ENCODE assay signal across 16 cellular contexts in genomic region chr1:244456586-244456985, GRCh38. TPM values are rescaled to one million over a fixed set of nuclear protein-coding genes. Genes with fewer than 3 reads are reported as not detected.
DNase-seq lines count a peak whose midpoint lies in the region; ATAC-seq and TF ChIP-seq lines count a peak whose summit lies in the region.
"Had no signal": no experiment of that assay in that cellular context is flagged by ENCODE, and none has a peak within 500 bp of the region (broad histone marks: within the 10 kb centered on the region; RNA-seq: fewer than 3 reads in every experiment).

No MANE protein-coding gene starts in this region.

- H3K27ac ChIP-seq in GM23338 (ENCODE audit: low read depth) (no peak overlapping the region), spleen (no peak overlapping the region), MM.1S (ENCODE audit: low read length) (no peak overlapping the region)

- no peak overlapping the region for H2AFZ ChIP-seq in GM23338
- no peak overlapping the region for H2AFZ ChIP-seq in MM.1S (ENCODE audit: low read length)

- peaks cover 40% of the 10 kb centered on the region for H3K4me1 Mint-ChIP-seq in GM23338

- 92 to 96% (median 95%) methylated on average over 1 of the region's 1 CpG for WGBS in spleen, 5 donors

- 0 out of 2 replicates have a peak overlapping the region, but pooled peaks have one; percentile 14 for H3K27ac Mint-ChIP-seq in GM23338
- H3K27ac Mint-ChIP-seq: CD4-positive, alpha-beta T cell had no signal

- no peak for TF ChIP-seq POLR2A in spleen (IDR thresholded peaks at IDR 0.05)

- H4K20me1 ChIP-seq in GM23338 (replicated peaks; ENCODE audit: insufficient read depth) (no peaks in the 10 kb centered on the region), MM.1S (ENCODE audit: insufficient read depth, low read length) (no peaks in the 10 kb centered on the region)

- H3K4me2 ChIP-seq in GM23338 = no peak overlapping the region
- no peak overlapping the region for H3K4me2 ChIP-seq in MM.1S (ENCODE audit: low read depth, low read length)

- H3K36me3 ChIP-seq in BE2C (no peaks in the 10 kb centered on the region), GM23338 (ENCODE audit: insufficient read depth) (no peaks in the 10 kb centered on the region), spleen (no peaks in the 10 kb centered on the region), MM.1S (replicated peaks; ENCODE audit: insufficient read depth, low read length) (no peaks in the 10 kb centered on the region)

- intact Hi-C loops in posterior vena cava (cut with DNase I) = no loop called here
- intact Hi-C loops in spleen (cut with DNase I; ENCODE audit: low total_unique reads) = loop anchor here (5.0 kb wide), 1 partner anchor 196 kb away; the partner anchor contains the start of gene DESI2

- peaks cover 24% of the 10 kb centered on the region for H3K4me1 ChIP-seq in BE2C
- peaks cover 31% of the 10 kb centered on the region for H3K4me1 ChIP-seq in GM23338 (ENCODE audit: insufficient read depth)
- H3K4me1 ChIP-seq in spleen = peaks cover 10 to 22% (median 17%) of the 10 kb centered on the region in 6 donors
- 0 out of 2 replicates have a peak, but pooled peaks cover 10% of the 10 kb centered on the region for H3K4me1 ChIP-seq in MM.1S (ENCODE audit: low read length)

- H3K9me3 ChIP-seq in BE2C (no peaks in the 10 kb centered on the region), spleen (peaks cover 0 to 5% (median 4%) of the 10 kb centered on the region in 8 donors), MM.1S (replicated peaks; ENCODE audit: insufficient read depth, low read length) (no peaks in the 10 kb centered on the region)

- H3K27me3 ChIP-seq in BE2C (no peaks in the 10 kb centered on the region), GM23338 (ENCODE audit: insufficient read depth) (no peaks in the 10 kb centered on the region), spleen (replicated peaks in 1 of 7) (no peaks in the 10 kb centered on the region), MM.1S (replicated peaks; ENCODE audit: insufficient read depth, low read length) (no peaks in the 10 kb centered on the region)

- peaks cover 27% of the 10 kb centered on the region; the same call in 2 of the 3 replicates for H3K9me3 Mint-ChIP-seq in GM23338

- H3K79me2 ChIP-seq in GM23338 (replicated peaks; ENCODE audit: insufficient read depth) = no peaks in the 10 kb centered on the region
- H3K79me2 ChIP-seq in MM.1S (ENCODE audit: low read length) = no peaks in the 10 kb centered on the region

- H3K4me3 ChIP-seq in BE2C (ENCODE audit: low read depth, low read length) (no peak overlapping the region), GM23338 (no peak overlapping the region), spleen (no peak overlapping the region), MM.1S (ENCODE audit: low read length) (no peak overlapping the region)

- peaks cover 29% of the 10 kb centered on the region; the same call in 2 of the 3 replicates for H3K36me3 Mint-ChIP-seq in GM23338 (ENCODE audit: low read depth)

- peaks cover 5% of the 10 kb centered on the region for H3K27me3 Mint-ChIP-seq in GM23338 (ENCODE audit: insufficient read depth, low read depth, poor library complexity)
- H3K27me3 Mint-ChIP-seq: CD4-positive, alpha-beta T cell had no signal

- ATAC-seq in GM23338 (no peak), HG03354 (IDR thresholded peaks at IDR 0.05; ENCODE audit: poor library complexity, severe bottlenecking, unreplicated experiment) (no peak)

- no peaks in the 10 kb centered on the region for H3K9me2 ChIP-seq in GM23338 (ENCODE audit: insufficient read depth)
- no peaks in the 10 kb centered on the region for H3K9me2 ChIP-seq in MM.1S (replicated peaks; ENCODE audit: insufficient read depth, low read length)

- no peak for TF ChIP-seq CTCF in BE2C (IDR thresholded peaks at IDR 0.05; ENCODE audit: low read depth, low read length)
- TF ChIP-seq CTCF in GM23338 (conservative IDR thresholded peaks at IDR 0.05; ENCODE audit: low read depth in 2 of 2) = no peak
- no peak for TF ChIP-seq CTCF in spleen (IDR thresholded peaks at IDR 0.05 in 8 of 11, conservative IDR thresholded peaks at IDR 0.05 in 3 of 11)
- TF ChIP-seq CTCF in MM.1S (IDR thresholded peaks at IDR 0.05; ENCODE audit: low read length) = no peak

- no peak overlapping the region for H3K9ac ChIP-seq in MM.1S (ENCODE audit: low read length)

- no peak overlapping the region for H3K4me3 Mint-ChIP-seq in GM23338
- H3K4me3 Mint-ChIP-seq: CD4-positive, alpha-beta T cell had no signal

- DNase-seq in BE2C = peak; percentile 22
- DNase-seq in GM23338 (ENCODE audit: low spot score) = no peak
- DNase-seq in OCI-M1 (lab: John Stamatoyannopoulos, UW) = peak; percentile 46
- peak; percentile 5 for DNase-seq in fibroblast of peridontal ligament (ENCODE audit: extremely low read depth)
- no peak for DNase-seq in posterior vena cava (ENCODE audit: low spot score)
- no peak for DNase-seq in spleen
- no peak for DNase-seq in MM.1S
- DNase-seq: 8988T; ACHN; C1 segment of cervical spinal cord; CD4-positive, alpha-beta T cell; DND-41; GDM1; IMR-90 had no signal

- 0 out of 2 replicates have a peak, but pooled peaks cover 4% of the 10 kb centered on the region for H3F3A ChIP-seq in GM23338 (replicated peaks; ENCODE audit: low read depth)
- H3F3A ChIP-seq in MM.1S (ENCODE audit: insufficient read depth, low read length) = peaks cover 4% of the 10 kb centered on the region

TF ChIP-seq in GM23338, 12 proteins besides CTCF, POLR2A, EP300 and RAD21:
- no peak for TF ChIP-seq REST (IDR thresholded peaks at IDR 0.05; ENCODE audit: unreplicated experiment)
TF ChIP-seq in GM23338: peak in this region for 0.

RNA-seq across cellular contexts. Expression of gene CATSPERE, which starts 4.5 kb away (rescaled TPM):
- polyA plus RNA-seq in BE2C (2012; ENCODE audit: insufficient read depth, insufficient read length, low read depth) = not detected
- total RNA-seq in GM23338 (2014; rRNA removed; shearing (Covaris generic)) = not detected in 2 replicates
- polyA plus RNA-seq in GM23338 (2016; fragmentation: Nextera tagmentation; extraction: Ambion mirVana) = 0.70 TPM in 1 of 2 replicates, not detected in the other
- 1 to 10 TPM; 1.5 TPM for total RNA-seq in posterior vena cava
- 1 to 10 TPM in 6 of 7 donors, under 1 TPM in 1; 0.85 to 4.0 (median 1.3) TPM for total RNA-seq in spleen
- polyA plus RNA-seq in spleen = under 1 TPM; 0.50 to 0.70 (median 0.52) TPM
- total RNA-seq: HT-29 had no signal

RNA-seq across cellular contexts. Expression of gene ADSS2, which starts 4.9 kb away (rescaled TPM):
- polyA plus RNA-seq in BE2C (2012; ENCODE audit: insufficient read depth, insufficient read length, low read depth) = 24.6 TPM
- 93.9 and 101 TPM in 2 replicates for total RNA-seq in GM23338 (2014; rRNA removed; shearing (Covaris generic))
- polyA plus RNA-seq in GM23338 (2016; fragmentation: Nextera tagmentation; extraction: Ambion mirVana) = 53.1 and 55.1 TPM in 2 replicates
- 10 to 100 TPM; 30.8 to 31.8 TPM for total RNA-seq in posterior vena cava
- total RNA-seq in spleen = 10 to 100 TPM; 40.2 to 48.6 (median 44.2) TPM
- polyA plus RNA-seq in spleen = 10 to 100 TPM; 19.9 to 23.4 (median 22.0) TPM

Comparison
In these comparisons a context has a peak if more than half of its experiments do, and no peak if none do; other contexts are left out.
1. DNase-seq: peak in BE2C (single experiment), OCI-M1 (single experiment) and fibroblast of peridontal ligament (single experiment); none in GM23338 (single experiment), posterior vena cava (single experiment), spleen (single experiment) and MM.1S (single experiment).